In the genomic region with DNA sequence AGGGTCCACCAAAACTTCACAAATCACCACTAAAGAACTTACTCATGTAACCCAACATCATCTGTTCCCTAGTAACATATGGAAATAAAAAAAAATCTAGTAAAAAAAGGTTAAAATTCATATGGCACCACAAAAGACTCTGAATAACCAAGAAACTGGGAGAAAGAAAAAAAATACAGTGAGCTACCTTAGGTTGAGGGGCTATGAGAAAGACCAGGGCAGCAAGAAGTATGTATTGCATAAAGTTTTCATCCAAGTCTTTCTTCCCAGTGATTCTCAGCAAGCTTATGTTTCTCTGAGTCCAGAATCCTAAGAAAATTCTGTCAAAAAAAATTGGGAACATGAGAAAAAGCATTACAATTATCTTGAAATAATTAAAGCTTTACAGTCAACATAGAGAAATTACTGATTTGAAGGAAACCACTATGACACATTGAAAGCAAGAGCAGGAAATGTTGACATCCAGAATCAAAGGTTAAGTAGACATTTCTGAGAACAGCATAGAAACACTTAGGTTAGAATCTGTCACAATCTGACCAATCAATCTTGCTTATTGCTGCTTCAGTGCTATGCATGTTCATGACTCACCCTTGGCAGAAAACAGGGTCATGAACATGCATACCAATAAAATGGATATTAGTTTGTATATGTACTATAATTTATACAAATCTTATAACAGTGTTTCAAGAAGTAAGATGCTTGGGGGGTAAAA, we compare ENCODE assay signal across 12 cellular contexts.
DNase-seq lines count a peak whose midpoint lies in the region; ATAC-seq, FAIRE-seq and TF ChIP-seq lines count a peak whose summit lies in the region.
"Had no signal": no experiment of that assay in that cellular context is flagged by ENCODE, and none has a peak within 500 bp of the region (broad histone marks: within the 10 kb centered on the region; RNA-seq: fewer than 3 reads in every experiment).

No MANE protein-coding gene starts in this region.

- H3K9me3 ChIP-seq in K562 (replicated peaks; ENCODE audit: control insufficient read depth, insufficient read depth, low read depth, low read length), result no peaks in the 10 kb centered on the region
- H3K9me3 ChIP-seq: esophagus muscularis mucosa had no signal

- H3K4me1 ChIP-seq in K562 (replicated peaks in 1 of 2; ENCODE audit: control insufficient read depth in 2 of 2, insufficient read depth in 2 of 2, low read length in 2 of 2), result no peaks in the 10 kb centered on the region
- H3K4me1 ChIP-seq: esophagus muscularis mucosa had no signal

- no peak overlapping the region for H3K4me3 ChIP-seq in K562
- H3K4me3 ChIP-seq: esophagus muscularis mucosa had no signal

- no peaks in the 10 kb centered on the region for H3K27me3 ChIP-seq in K562 (ENCODE audit: control insufficient read depth in 2 of 2, insufficient read depth in 2 of 2, low read length in 2 of 2)
- H3K27me3 ChIP-seq: esophagus muscularis mucosa had no signal

- no peak overlapping the region for H3K9ac ChIP-seq in K562 (ENCODE audit: insufficient read depth in 1 of 2, low read depth in 2 of 2, low read length in 2 of 2)

- peaks cover 20 to 49% of the 10 kb centered on the region in 2 donors for H3K4me1 Mint-ChIP-seq in natural killer cell treated with Interleukin-12 subunit alpha and Interleukin-12 subunit beta and Interleukin-15 and Interleukin-18, amount 100 ng/mL, for 72 hours (ENCODE audit: low read depth in 2 of 2)

- H4K20me1 ChIP-seq in K562 (replicated peaks; ENCODE audit: control insufficient read depth, insufficient read depth, low read length), result no peaks in the 10 kb centered on the region

- in situ Hi-C loops in K562 (cut with MboI), result no loop called here

- peaks cover 34% of the 10 kb centered on the region for H3K36me3 Mint-ChIP-seq in natural killer cell treated with Interleukin-12 subunit alpha and Interleukin-12 subunit beta and Interleukin-15 and Interleukin-18, amount 100 ng/mL, for 72 hours

- no peaks in the 10 kb centered on the region for H3K9me1 ChIP-seq in K562 (ENCODE audit: control insufficient read depth, insufficient read depth, low read length)

- POLR2A ChIA-PET in K562 (lab: Yijun Ruan, JAX), result no interaction called here

- ATAC-seq in K562 (no peak), HG03460 (IDR thresholded peaks at IDR 0.05; ENCODE audit: unreplicated experiment) (no peak)
- peak; percentile 94 to 96 for ATAC-seq in natural killer cell treated with Interleukin-12 subunit alpha and Interleukin-12 subunit beta and Interleukin-15 and Interleukin-18, amount 100 ng/mL, for 72 hours

- BruUV-seq in K562 (replicated peaks; lab: Mats Ljungman, UMichigan), result no TSS peak

- H3K27ac ChIP-seq in K562 (ENCODE audit: extremely low read depth, low read depth, low read length), result no peak overlapping the region
- H3K27ac ChIP-seq: esophagus muscularis mucosa had no signal

- CTCF ChIA-PET in K562 (lab: Yijun Ruan, JAX; ENCODE audit: low intra/inter-chr PET ratio), result no interaction called here

- no peak for TF ChIP-seq RAD21 in K562 (CRISPR knock-in tag; conservative IDR thresholded peaks at IDR 0.05 in 1 of 2, IDR thresholded peaks at IDR 0.05 in 1 of 2)

- peak; percentile 10 for DNase-seq in SKM-1 treated with dmso at 0.1 percent for 144 hours (lab: John Stamatoyannopoulos, UW; ENCODE audit: unreplicated experiment)
- DNase-seq in SKM-1 (lab: John Stamatoyannopoulos, UW; ENCODE audit: unreplicated experiment), result no peak
- peak; percentile 0 for DNase-seq in M059J (ENCODE audit: low read depth)
- no peak for DNase-seq in K562 (ENCODE audit: extremely low read depth in 1 of 4, low spot score in 3 of 4)
- DNase-seq in natural killer cell treated with Interleukin-12 subunit alpha and Interleukin-12 subunit beta and Interleukin-15 and Interleukin-18, amount 100 ng/mL, for 72 hours (ENCODE audit: low spot score), result peak; percentile 63
- no peak for DNase-seq in effector CD4-positive, alpha-beta T cell
- no peak for DNase-seq in hepatic stellate cell (ENCODE audit: low spot score)
- DNase-seq: amygdala, NCI-H510A had no signal

- no peak overlapping the region for H3K4me3 Mint-ChIP-seq in natural killer cell treated with Interleukin-12 subunit alpha and Interleukin-12 subunit beta and Interleukin-15 and Interleukin-18, amount 100 ng/mL, for 72 hours

- peaks cover 20% of the 10 kb centered on the region for H3K9me3 Mint-ChIP-seq in natural killer cell treated with Interleukin-12 subunit alpha and Interleukin-12 subunit beta and Interleukin-15 and Interleukin-18, amount 100 ng/mL, for 72 hours

- H3K79me2 ChIP-seq in K562 (ENCODE audit: control insufficient read depth, insufficient read depth, low read length), result no peaks in the 10 kb centered on the region

- FAIRE-seq in K562 (lab: Jason Lieb, UNC), result no peak
- FAIRE-seq: islet of Langerhans had no signal

- no peaks in the 10 kb centered on the region for H3K36me3 ChIP-seq in K562 (ENCODE audit: control insufficient read depth, insufficient read depth, low read length)
- H3K36me3 ChIP-seq: esophagus muscularis mucosa had no signal

- H3K27me3 Mint-ChIP-seq in natural killer cell treated with Interleukin-12 subunit alpha and Interleukin-12 subunit beta and Interleukin-15 and Interleukin-18, amount 100 ng/mL, for 72 hours, result no peaks in the 10 kb centered on the region

- TF ChIP-seq EP300 in K562 (IDR thresholded peaks at IDR 0.05; ENCODE audit: low read length), result no peak

- no peak for TF ChIP-seq POLR2A in K562 (conservative IDR thresholded peaks at IDR 0.05)

- no peak overlapping the region for H3K4me2 ChIP-seq in K562 (ENCODE audit: insufficient read depth, low read length)

- H2AFZ ChIP-seq in K562 (ENCODE audit: low read depth, low read length), result no peak overlapping the region

- H3K27ac Mint-ChIP-seq in natural killer cell treated with Interleukin-12 subunit alpha and Interleukin-12 subunit beta and Interleukin-15 and Interleukin-18, amount 100 ng/mL, for 72 hours, result peak overlapping the region; percentile 63 to 90

- TF ChIP-seq CTCF in K562 (IDR thresholded peaks at IDR 0.05 in 2 of 3, conservative IDR thresholded peaks at IDR 0.05 in 1 of 3; ENCODE audit: insufficient read depth in 2 of 3, low read depth in 1 of 3, low read length in 3 of 3), result no peak

- intact Hi-C loops in K562 (cut with micrococcal nuclease), result no loop called here

TF ChIP-seq in K562, 482 proteins besides CTCF, POLR2A, EP300 and RAD21:
- no peak for TF ChIP-seq CHD1 (IDR thresholded peaks at IDR 0.05; ENCODE audit: low read length)
- no peak for TF ChIP-seq BRF1 (IDR thresholded peaks at IDR 0.05; ENCODE audit: borderline replicate concordance, extremely low read depth, insufficient read length)
- peak; percentile 83 for TF ChIP-seq MEIS2 (IDR thresholded peaks at IDR 0.05; ENCODE audit: partially characterized antibody)
- TF ChIP-seq, protein P1, sequence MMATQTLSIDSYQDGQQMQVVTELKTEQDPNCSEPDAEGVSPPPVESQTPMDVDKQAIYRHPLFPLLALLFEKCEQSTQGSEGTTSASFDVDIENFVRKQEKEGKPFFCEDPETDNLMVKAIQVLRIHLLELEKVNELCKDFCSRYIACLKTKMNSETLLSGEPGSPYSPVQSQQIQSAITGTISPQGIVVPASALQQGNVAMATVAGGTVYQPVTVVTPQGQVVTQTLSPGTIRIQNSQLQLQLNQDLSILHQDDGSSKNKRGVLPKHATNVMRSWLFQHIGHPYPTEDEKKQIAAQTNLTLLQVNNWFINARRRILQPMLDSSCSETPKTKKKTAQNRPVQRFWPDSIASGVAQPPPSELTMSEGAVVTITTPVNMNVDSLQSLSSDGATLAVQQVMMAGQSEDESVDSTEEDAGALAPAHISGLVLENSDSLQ (IDR thresholded peaks at IDR 0.05), result peak; percentile 45; the same call in 1 of the 2 replicates
- peak; percentile 8; the same call in 1 of the 2 replicates for TF ChIP-seq JUND (IDR thresholded peaks at IDR 0.05; ENCODE audit: borderline replicate concordance, low read depth, low read length)
- TF ChIP-seq JUND (tag; IDR thresholded peaks at IDR 0.05; ENCODE audit: borderline replicate concordance, low read depth, low read length), result no peak

Comparison
In these comparisons a context has a peak if more than half of its experiments do, and no peak if none do; other contexts are left out.
1. DNase-seq: peak in SKM-1 treated with dmso at 0.1 percent for 144 hours (single experiment), M059J (single experiment) and natural killer cell treated with Interleukin-12 subunit alpha and Interleukin-12 subunit beta and Interleukin-15 and Interleukin-18, amount 100 ng/mL, for 72 hours (single experiment); none in SKM-1 (single experiment), K562 (0 of 4), effector CD4-positive, alpha-beta T cell (single experiment) and hepatic stellate cell (single experiment).
2. ATAC-seq: peak in natural killer cell treated with Interleukin-12 subunit alpha and Interleukin-12 subunit beta and Interleukin-15 and Interleukin-18, amount 100 ng/mL, for 72 hours (2 of 2); none in K562 (single experiment) and HG03460 (single experiment).